ENCODE assay signal across 18 cellular contexts in genomic region chr20:53788253-53789022, GRCh38.
"Had no signal": no experiment of that assay in that cellular context is flagged by ENCODE, and none has a peak within 500 bp of the region (broad histone marks: within the 10 kb centered on the region; RNA-seq: fewer than 3 reads in every experiment).

No MANE protein-coding gene starts in this region.

- H3K4me1 ChIP-seq: sigmoid colon had no signal

- H3K9ac ChIP-seq: neural progenitor cell had no signal

- H3K9me3 ChIP-seq: sigmoid colon, spleen, thyroid gland had no signal

- H3K9me3 Mint-ChIP-seq: activated CD4-positive, alpha-beta memory T cell treated with anti-CD3 and anti-CD28 coated beads for 36 hours; activated T-helper 17 cell treated with anti-CD3 and anti-CD28 coated beads, Interleukin-2, amount 50 U/mL, for 72 hours; neural progenitor cell had no signal

- H2AFZ ChIP-seq: neural progenitor cell had no signal

- H3K4me3 ChIP-seq: cardiac muscle cell, neural progenitor cell, sigmoid colon, spleen, thyroid gland had no signal

- DNase-seq: activated CD4-positive, alpha-beta memory T cell treated with anti-CD3 and anti-CD28 coated beads for 36 hours; activated CD4-positive, alpha-beta T cell treated with anti-CD3 and anti-CD28 coated beads for 36 hours; activated naive CD4-positive, alpha-beta T cell; activated naive CD8-positive, alpha-beta T cell treated with anti-CD3 and anti-CD28 coated beads, Interleukin-2, amount 10 ng/mL, durations not matched to agents 7 days and 5 days; activated T-cell treated with anti-CD3 and anti-CD28 coated beads for 4 hours; amygdala; dermis blood vessel endothelial cell; effector memory CD4-positive, alpha-beta T cell; mesenchymal stem cell; naive thymus-derived CD4-positive, alpha-beta T cell; spleen; stimulated activated naive CD4-positive, alpha-beta T cell; thyroid gland had no signal

- H3K36me3 ChIP-seq: cardiac muscle cell, neural progenitor cell, sigmoid colon, spleen, thyroid gland had no signal

- H3K36me3 Mint-ChIP-seq: activated CD4-positive, alpha-beta memory T cell treated with anti-CD3 and anti-CD28 coated beads for 36 hours; naive thymus-derived CD4-positive, alpha-beta T cell; neural progenitor cell; WTC11 had no signal

- H3K27me3 ChIP-seq: cardiac muscle cell, neural progenitor cell, sigmoid colon, spleen, thyroid gland had no signal

- H3K27ac ChIP-seq: cardiac muscle cell, neural progenitor cell, sigmoid colon, spleen, thyroid gland had no signal

- H3K27me3 Mint-ChIP-seq: activated CD4-positive, alpha-beta memory T cell treated with anti-CD3 and anti-CD28 coated beads for 36 hours; activated CD4-positive, alpha-beta T cell treated with anti-CD3 and anti-CD28 coated beads for 36 hours; activated naive CD8-positive, alpha-beta T cell treated with anti-CD3 and anti-CD28 coated beads, Interleukin-2, amount 10 ng/mL, durations not matched to agents 7 days and 5 days; activated T-helper 17 cell treated with anti-CD3 and anti-CD28 coated beads, Interleukin-2, amount 50 U/mL, for 72 hours; naive thymus-derived CD4-positive, alpha-beta T cell had no signal

- H3K27ac Mint-ChIP-seq: activated CD4-positive, alpha-beta memory T cell treated with anti-CD3 and anti-CD28 coated beads for 36 hours; activated CD4-positive, alpha-beta T cell treated with anti-CD3 and anti-CD28 coated beads for 36 hours; activated naive CD8-positive, alpha-beta T cell treated with anti-CD3 and anti-CD28 coated beads, Interleukin-2, amount 10 ng/mL, durations not matched to agents 7 days and 5 days; neural progenitor cell had no signal

- ATAC-seq: activated CD4-positive, alpha-beta T cell treated with anti-CD3 and anti-CD28 coated beads for 36 hours; activated T-helper 17 cell treated with anti-CD3 and anti-CD28 coated beads, Interleukin-2, amount 50 U/mL, for 72 hours; naive thymus-derived CD4-positive, alpha-beta T cell; WTC11 had no signal

- H3K4me2 ChIP-seq: neural progenitor cell had no signal

- H3K4me3 Mint-ChIP-seq: activated CD4-positive, alpha-beta memory T cell treated with anti-CD3 and anti-CD28 coated beads for 36 hours; activated CD4-positive, alpha-beta T cell treated with anti-CD3 and anti-CD28 coated beads for 36 hours; activated naive CD8-positive, alpha-beta T cell treated with anti-CD3 and anti-CD28 coated beads, Interleukin-2, amount 10 ng/mL, durations not matched to agents 7 days and 5 days; activated T-helper 17 cell treated with anti-CD3 and anti-CD28 coated beads, Interleukin-2, amount 50 U/mL, for 72 hours; naive thymus-derived CD4-positive, alpha-beta T cell; neural progenitor cell; WTC11 had no signal
